25 cellular contexts compared by ENCODE assay signal in the genomic region with DNA sequence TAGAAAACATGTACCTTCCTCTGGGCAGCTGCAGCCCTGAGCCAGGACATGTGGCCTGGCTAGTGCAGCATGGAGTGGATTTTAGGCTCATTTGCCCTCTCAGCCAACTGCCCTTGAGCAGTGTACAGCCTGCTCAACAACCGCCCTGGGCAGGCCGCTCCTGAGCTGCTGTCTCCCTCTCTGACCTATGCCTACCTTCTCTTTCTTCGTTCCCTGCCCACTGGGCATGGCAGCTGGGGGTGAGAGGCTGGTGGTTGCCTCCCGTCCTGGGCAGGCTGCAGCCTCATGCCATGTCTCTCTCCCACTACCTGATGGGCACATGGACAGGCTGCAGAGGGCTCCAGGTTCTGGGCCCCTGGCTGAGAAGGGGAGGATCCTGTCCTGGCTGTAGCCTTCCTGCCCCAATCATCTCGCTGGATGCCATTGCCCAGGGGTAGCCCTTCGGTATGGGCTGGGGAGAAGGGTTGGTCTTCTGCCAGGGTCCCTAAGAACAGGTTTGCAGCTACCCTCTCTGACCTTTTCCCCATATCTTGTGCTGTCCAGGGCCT.
DNase-seq lines count a peak whose midpoint lies in the region; ATAC-seq, FAIRE-seq and TF ChIP-seq lines count a peak whose summit lies in the region.
"Had no signal": no experiment of that assay in that cellular context is flagged by ENCODE, and none has a peak within 500 bp of the region (broad histone marks: within the 10 kb centered on the region; RNA-seq: fewer than 3 reads in every experiment).

No MANE protein-coding gene starts in this region.

- no peak overlapping the region for H3K4me3 Mint-ChIP-seq in neural progenitor cell
- no peak overlapping the region for H3K4me3 Mint-ChIP-seq in stimulated activated naive CD8-positive, alpha-beta T cell treated with anti-CD3 and anti-CD28 coated beads, Interleukin-15, amount 100 ng/mL, for 72 hours
- H3K4me3 Mint-ChIP-seq: CD4-positive, CD25-positive, alpha-beta regulatory T cell; H9 had no signal

- H3K4me2 ChIP-seq in SK-N-SH (no peak overlapping the region), H1 (ENCODE audit: insufficient read depth in 1 of 2, low read depth in 2 of 2, low read length in 2 of 2) (no peak overlapping the region), neural progenitor cell (no peak overlapping the region)
- H3K4me2 ChIP-seq: BLaER1, PC-9 had no signal

- no peak overlapping the region for H2BK5ac ChIP-seq in H1 (ENCODE audit: low read depth, low read length)

- TF ChIP-seq EP300 in SK-N-SH (IDR thresholded peaks at IDR 0.05; ENCODE audit: borderline replicate concordance in 1 of 2, low read depth in 1 of 2, low read length in 1 of 2) (no peak), H1 (IDR thresholded peaks at IDR 0.05; ENCODE audit: borderline replicate concordance in 1 of 2, low read depth in 2 of 2, low read length in 2 of 2) (no peak)

- POLR2A ChIA-PET in SK-N-SH (lab: Yijun Ruan, JAX) (no interaction called here), H1 (lab: Charles Lee; ENCODE audit: partially characterized antibody) (interaction anchor here (1.1 kb wide), 1 partner anchor 84 kb away, joined by 3 read pairs; no protein-coding TSS in a partner anchor)

- no peak for ATAC-seq in SK-N-SH treated with all-trans-retinoic acid at 6 μM for 48 hours
- no peak for ATAC-seq in stimulated activated naive CD8-positive, alpha-beta T cell treated with anti-CD3 and anti-CD28 coated beads, Interleukin-15, amount 100 ng/mL, for 72 hours

- no peaks in the 10 kb centered on the region for H3K23me2 ChIP-seq in H1 (ENCODE audit: low read depth, low read length)

- no peaks in the 10 kb centered on the region for H3K79me2 ChIP-seq in SK-N-SH (ENCODE audit: insufficient read depth)
- H3K79me2 ChIP-seq in H1 (ENCODE audit: control insufficient read depth in 1 of 2, insufficient read depth in 2 of 2, low read length in 2 of 2) = no peaks in the 10 kb centered on the region
- H3K79me2 ChIP-seq in neural progenitor cell (ENCODE audit: low read depth) = no peaks in the 10 kb centered on the region

- peaks cover 11% of the 10 kb centered on the region for H3K36me3 Mint-ChIP-seq in neural progenitor cell
- H3K36me3 Mint-ChIP-seq: CD4-positive, CD25-positive, alpha-beta regulatory T cell had no signal

- H4K8ac ChIP-seq in H1 (ENCODE audit: extremely low read depth, insufficient read depth, low read length) = no peak overlapping the region; the same call in 1 of the 2 replicates

- H2BK12ac ChIP-seq in H1 (ENCODE audit: low read depth, low read length) = 0 out of 2 replicates have a peak overlapping the region, but pooled peaks have one; percentile 39

- H3K4me1 ChIP-seq in SK-N-SH (ENCODE audit: control insufficient read depth in 1 of 2, insufficient read depth in 2 of 2, low read depth in 1 of 2, low read length in 1 of 2) (peaks cover 0 to 13% of the 10 kb centered on the region in 2 experiments; a peak in 1 of 4 replicates), H1 (replicated peaks in 1 of 4; ENCODE audit: control insufficient read depth in 3 of 4, insufficient read depth in 4 of 4, low read length in 3 of 4) (peaks cover 0 to 2% (median 0%) of the 10 kb centered on the region in 4 experiments; a peak in 1 of 7 replicates), neural progenitor cell (no peaks in the 10 kb centered on the region), ascending aorta (no peaks in the 10 kb centered on the region)

- H4K5ac ChIP-seq in H1 (ENCODE audit: insufficient read length, low read depth, low read length) = no peak overlapping the region

- no peak overlapping the region for H3K14ac ChIP-seq in H1 (ENCODE audit: insufficient read length)

- no peaks in the 10 kb centered on the region for H3K9me3 Mint-ChIP-seq in neural progenitor cell
- no peaks in the 10 kb centered on the region for H3K9me3 Mint-ChIP-seq in stimulated activated naive CD8-positive, alpha-beta T cell treated with anti-CD3 and anti-CD28 coated beads, Interleukin-15, amount 100 ng/mL, for 72 hours

- H3K4me1 Mint-ChIP-seq in neural progenitor cell = no peaks in the 10 kb centered on the region
- H3K4me1 Mint-ChIP-seq in stimulated activated naive CD8-positive, alpha-beta T cell treated with anti-CD3 and anti-CD28 coated beads, Interleukin-15, amount 100 ng/mL, for 72 hours = no peaks in the 10 kb centered on the region

- peak overlapping the region; percentile 90 for H3K27ac Mint-ChIP-seq in neural progenitor cell
- no peak overlapping the region for H3K27ac Mint-ChIP-seq in stimulated activated naive CD8-positive, alpha-beta T cell treated with anti-CD3 and anti-CD28 coated beads, Interleukin-15, amount 100 ng/mL, for 72 hours
- H3K27ac Mint-ChIP-seq: H9 had no signal

- H3K9ac ChIP-seq in SK-N-SH (no peak overlapping the region), H1 (replicated peaks in 1 of 4; ENCODE audit: extremely low read depth in 1 of 4, low read depth in 3 of 4, low read length in 3 of 4) (no peak overlapping the region), neural progenitor cell (no peak overlapping the region)
- H3K9ac ChIP-seq: BLaER1 had no signal

- H3K9me3 ChIP-seq in SK-N-SH (no peaks in the 10 kb centered on the region), H1 (ENCODE audit: insufficient read depth in 2 of 2, low read depth in 1 of 2, low read length in 1 of 2) (0 out of 4 replicates have a peak, but pooled peaks cover 0 to 2% of the 10 kb centered on the region in 2 experiments), neural progenitor cell (ENCODE audit: low read depth) (no peaks in the 10 kb centered on the region), MG63 (no peaks in the 10 kb centered on the region), ascending aorta (peaks cover 0 to 5% of the 10 kb centered on the region in 2 donors)

- H3F3A ChIP-seq in SK-N-SH (replicated peaks; ENCODE audit: insufficient read depth) = no peaks in the 10 kb centered on the region
- no peaks in the 10 kb centered on the region for H3F3A ChIP-seq in neural progenitor cell (ENCODE audit: low read depth)

- H3K36me3 ChIP-seq in SK-N-SH (replicated peaks in 1 of 2; ENCODE audit: control insufficient read depth in 1 of 2, insufficient read depth in 2 of 2, low read length in 1 of 2) (no peaks in the 10 kb centered on the region), H1 (ENCODE audit: control insufficient read depth in 2 of 4, insufficient read depth in 4 of 4, low read length in 3 of 4) (no peaks in the 10 kb centered on the region), neural progenitor cell (no peaks in the 10 kb centered on the region), MG63 (no peaks in the 10 kb centered on the region), ascending aorta (peaks cover 0 to 4% of the 10 kb centered on the region in 2 donors)
- H3K36me3 ChIP-seq: BLaER1 had no signal

- TF ChIP-seq RAD21 in SK-N-SH (IDR thresholded peaks at IDR 0.05; ENCODE audit: low read length) (no peak), H1 (IDR thresholded peaks at IDR 0.05 in 1 of 2, conservative IDR thresholded peaks at IDR 0.05 in 1 of 2; ENCODE audit: low read depth in 2 of 2, low read length in 2 of 2) (no peak)

- TF ChIP-seq POLR2A in H1 (IDR thresholded peaks at IDR 0.05; ENCODE audit: control extremely low read depth in 1 of 2, low read depth in 2 of 2, low read length in 2 of 2) = no peak

- H2AFZ ChIP-seq in SK-N-SH (ENCODE audit: low read depth) (no peak overlapping the region), H1 (ENCODE audit: low read length) (no peak overlapping the region), neural progenitor cell (replicated peaks) (no peak overlapping the region)
- H2AFZ ChIP-seq: PC-9 had no signal

- peaks cover 4% of the 10 kb centered on the region for H3K27me3 Mint-ChIP-seq in neural progenitor cell (ENCODE audit: insufficient read depth, low read depth)
- no peaks in the 10 kb centered on the region for H3K27me3 Mint-ChIP-seq in stimulated activated naive CD8-positive, alpha-beta T cell treated with anti-CD3 and anti-CD28 coated beads, Interleukin-15, amount 100 ng/mL, for 72 hours
- H3K27me3 Mint-ChIP-seq: CD4-positive, CD25-positive, alpha-beta regulatory T cell had no signal

- H4K91ac ChIP-seq in H1 (replicated peaks; ENCODE audit: insufficient read length, low read length) = no peak overlapping the region

- FAIRE-seq in H1 (lab: Jason Lieb, UNC) = no peak

- intact Hi-C loops in ascending aorta (cut with DNase I) = no loop called here

- H3K23ac ChIP-seq in H1 (ENCODE audit: insufficient read length) = no peak overlapping the region

- no peak overlapping the region for H3K18ac ChIP-seq in H1 (ENCODE audit: extremely low read depth, low read length)

- no peaks in the 10 kb centered on the region for H3K79me1 ChIP-seq in H1 (ENCODE audit: low read depth, low read length)

- H2BK20ac ChIP-seq in H1 (ENCODE audit: low read length) = no peak overlapping the region

- H3K4me3 ChIP-seq in SK-N-SH (ENCODE audit: low read depth in 2 of 2, low read length in 1 of 2) (no peak overlapping the region), H1 (ENCODE audit: extremely low read depth in 1 of 4, insufficient read depth in 2 of 4, low read depth in 3 of 4, low read length in 4 of 4) (no peak overlapping the region), neural progenitor cell (no peak overlapping the region), MG63 (no peak overlapping the region), ascending aorta (no peak overlapping the region)
- H3K4me3 ChIP-seq: BLaER1, PC-9 had no signal

- H2AK5ac ChIP-seq in H1 (ENCODE audit: low read depth, low read length) = no peak overlapping the region

- no peak for TF ChIP-seq CTCF in SK-N-SH (IDR thresholded peaks at IDR 0.05)
- TF ChIP-seq CTCF in H1 (IDR thresholded peaks at IDR 0.05; ENCODE audit: control extremely low read depth in 1 of 3, insufficient read depth in 1 of 3, low read depth in 1 of 3, low read length in 3 of 3) = no peak
- no peak for TF ChIP-seq CTCF in neural progenitor cell (IDR thresholded peaks at IDR 0.05)
- no peak for TF ChIP-seq CTCF in ascending aorta (IDR thresholded peaks at IDR 0.05)

- DNase-seq in SK-N-SH (peak; percentile 36), H1 (ENCODE audit: low read depth in 1 of 2, low spot score in 2 of 2) (no peak), neural progenitor cell (ENCODE audit: low spot score) (no peak), MG63 (no peak), globus pallidus (ENCODE audit: low spot score) (no peak), ascending aorta (ENCODE audit: low spot score in 2 of 2) (no peak)
- DNase-seq in stimulated activated naive CD8-positive, alpha-beta T cell treated with anti-CD3 and anti-CD28 coated beads, Interleukin-15, amount 100 ng/mL, for 72 hours = no peak
- DNase-seq: ACHN; CD4-positive, CD25-positive, alpha-beta regulatory T cell; DMS153; DND-41; H9; Karpas-422; NCI-H1092 treated with DMSO at 0.1 percent for 48 hours; NCI-H1436; NCI-H187 treated with DMSO at 0.1 percent for 48 hours; NCI-H526; NCI-H82; NK-92 treated with Interleukin-12 subunit alpha and Interleukin-12 subunit beta, amount 100 ng/mL, for 24 hours; PC-9; RPMI8226; SHP77 treated with DMSO at 0.1 percent for 48 hours had no signal

- no peaks in the 10 kb centered on the region for H4K20me1 ChIP-seq in SK-N-SH (ENCODE audit: insufficient read depth)
- no peaks in the 10 kb centered on the region for H4K20me1 ChIP-seq in H1 (replicated peaks in 1 of 2; ENCODE audit: control insufficient read depth in 1 of 2, insufficient read depth in 2 of 2, low read length in 2 of 2)
- H4K20me1 ChIP-seq in neural progenitor cell (ENCODE audit: low read depth) = no peaks in the 10 kb centered on the region

- H3K27me3 ChIP-seq in SK-N-SH (ENCODE audit: insufficient read depth) = no peaks in the 10 kb centered on the region
- no peaks in the 10 kb centered on the region; a peak in 2 of 7 replicates for H3K27me3 ChIP-seq in H1 (replicated peaks in 1 of 4; ENCODE audit: control insufficient read depth in 3 of 4, extremely low read depth in 1 of 4, insufficient read depth in 3 of 4, low read length in 3 of 4)
- H3K27me3 ChIP-seq in neural progenitor cell = no peaks in the 10 kb centered on the region
- H3K27me3 ChIP-seq in MG63 = no peaks in the 10 kb centered on the region
- H3K27me3 ChIP-seq in ascending aorta = no peaks in the 10 kb centered on the region
- H3K27me3 ChIP-seq: BLaER1 had no signal

- no peak overlapping the region for H3K56ac ChIP-seq in H1 (replicated peaks; ENCODE audit: insufficient read length, low read depth, low read length)

- no peak overlapping the region for H2BK15ac ChIP-seq in H1 (ENCODE audit: low read length)

- no peaks in the 10 kb centered on the region for H3K9me2 ChIP-seq in SK-N-SH

- no peak overlapping the region for H3K4ac ChIP-seq in H1 (replicated peaks; ENCODE audit: insufficient read length, low read depth, low read length)

- CTCF ChIA-PET in SK-N-SH (lab: Yijun Ruan, JAX) (interaction anchor here (1.1 to 9.0 kb wide), 9 partner anchors 11 to 294 kb away, joined by 3 to 129 read pairs (median 4); no protein-coding TSS in a partner anchor), H1 (lab: Charles Lee; ENCODE audit: partially characterized antibody) (interaction anchor here (0.9 to 19.1 kb wide), 15 partner anchors 8 to 175 kb away, joined by 3 to 448 read pairs (median 5); no protein-coding TSS in a partner anchor)

- H3K27ac ChIP-seq in SK-N-SH (ENCODE audit: low read depth in 2 of 2, low read length in 1 of 2) = no peak overlapping the region
- no peak overlapping the region for H3K27ac ChIP-seq in H1 (ENCODE audit: low read depth, low read length)
- no peak overlapping the region for H3K27ac ChIP-seq in neural progenitor cell
- H3K27ac ChIP-seq in ascending aorta = no peak overlapping the region
- H3K27ac ChIP-seq: 22Rv1, BLaER1, PC-9 had no signal

- WGBS in SK-N-SH (ENCODE audit: low lambda C conversion rate) = 87% methylated on average over 4 of the region's 6 CpGs
- WGBS in H1 (ENCODE audit: extremely low coverage in 1 of 2, insufficient coverage in 1 of 2, insufficient read length in 1 of 2, insufficient replicate concordance in 2 of 2, low coverage in 1 of 2, low lambda C conversion rate in 2 of 2, missing lambda C conversion rate in 1 of 2), 2 experiments = 71% methylated on average over 5 of the region's 6 CpGs; no CpG with 5 or more reads in 1 of the 2 experiments

- H2BK120ac ChIP-seq in H1 (replicated peaks; ENCODE audit: low read depth, low read length) = no peak overlapping the region
